ENCODE assay signal across 21 cellular contexts in the genomic region with DNA sequence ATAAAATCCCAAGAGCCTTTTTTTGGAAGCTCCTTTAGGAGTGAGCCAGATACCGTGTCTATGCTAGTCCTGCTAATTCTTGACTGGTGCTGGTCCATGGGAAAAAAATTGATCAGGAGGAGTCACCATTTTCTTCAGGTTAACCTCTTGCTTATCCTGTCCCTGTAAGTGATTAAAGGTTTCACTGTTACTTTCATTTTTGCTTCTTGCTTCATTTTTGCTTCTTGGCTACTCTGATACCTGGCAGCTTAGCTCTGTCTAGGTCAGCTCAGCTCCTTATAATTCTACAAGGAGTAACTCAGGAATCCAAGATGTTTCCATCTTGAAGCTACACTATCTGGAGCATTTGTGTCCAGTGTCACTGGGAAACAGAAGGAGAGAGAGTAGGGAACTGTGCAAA. TPM values are rescaled to one million over a fixed set of nuclear protein-coding genes. Genes with fewer than 3 reads are reported as not detected.
DNase-seq lines count a peak whose midpoint lies in the region; ATAC-seq and TF ChIP-seq lines count a peak whose summit lies in the region.
"Had no signal": no experiment of that assay in that cellular context is flagged by ENCODE, and none has a peak within 500 bp of the region (broad histone marks: within the 10 kb centered on the region; RNA-seq: fewer than 3 reads in every experiment).

No MANE protein-coding gene starts in this region.

- WGBS in prostate gland, result 90% methylated on average over 1 of the region's 1 CpG

- POLR2A ChIA-PET in activated CD4-positive, alpha-beta T cell treated with anti-CD3 and anti-CD28 coated beads for 36 hours (lab: Charles Lee), result no interaction called here

- no peaks in the 10 kb centered on the region for H3K27me3 Mint-ChIP-seq in activated CD4-positive, alpha-beta T cell treated with anti-CD3 and anti-CD28 coated beads for 36 hours
- H3K27me3 Mint-ChIP-seq: CD4-positive, alpha-beta memory T cell had no signal

- H3K36me3 Mint-ChIP-seq in activated CD4-positive, alpha-beta T cell treated with anti-CD3 and anti-CD28 coated beads for 36 hours (ENCODE audit: low read depth), result no peaks in the 10 kb centered on the region
- H3K36me3 Mint-ChIP-seq: CD4-positive, alpha-beta memory T cell; mesothelial cell of epicardium had no signal

- no peak for TF ChIP-seq CTCF in prostate gland (IDR thresholded peaks at IDR 0.05)

- H3K9me3 Mint-ChIP-seq in activated CD4-positive, alpha-beta T cell treated with anti-CD3 and anti-CD28 coated beads for 36 hours (ENCODE audit: low read depth), result no peaks in the 10 kb centered on the region

- no peak for DNase-seq in prostate gland (ENCODE audit: low spot score)
- no peak for DNase-seq in NCI-H2029 (lab: John Stamatoyannopoulos, UW)
- no peak for DNase-seq in AG08396 (ENCODE audit: low spot score)
- DNase-seq in activated CD4-positive, alpha-beta T cell treated with anti-CD3 and anti-CD28 coated beads for 36 hours, result no peak
- DNase-seq: ACHN; activated gamma-delta T cell treated with Interleukin-2 at 50 U/mL for 16 hours; CD4-positive, alpha-beta memory T cell; NCI-H2029 treated with DMSO at 0.1 percent for 48 hours; NCI-H526 treated with DMSO at 0.1 percent for 48 hours; stimulated activated CD4-positive, alpha-beta T cell treated with anti-CD3 and anti-CD28 coated beads, Interleukin-2, amount 100 ng/mL, for 48 hours had no signal

- H3K4me1 Mint-ChIP-seq in activated CD4-positive, alpha-beta T cell treated with anti-CD3 and anti-CD28 coated beads for 36 hours, result no peaks in the 10 kb centered on the region
- H3K4me1 Mint-ChIP-seq: CD4-positive, alpha-beta memory T cell had no signal

- CTCF ChIA-PET in activated CD4-positive, alpha-beta T cell treated with anti-CD3 and anti-CD28 coated beads for 36 hours (lab: Charles Lee), result no interaction called here

- TF ChIP-seq POLR2A in prostate gland (IDR thresholded peaks at IDR 0.05), result no peak

- no peaks in the 10 kb centered on the region for H3K9me3 ChIP-seq in prostate gland
- H3K9me3 ChIP-seq: neutrophil had no signal

- peak; percentile 81 for ATAC-seq in GM18517 (IDR thresholded peaks at IDR 0.05; ENCODE audit: unreplicated experiment)
- ATAC-seq in GM19468 (IDR thresholded peaks at IDR 0.05; ENCODE audit: extremely low read depth, unreplicated experiment), result peak; percentile 54
- peak; percentile 73 for ATAC-seq in HG02763 (IDR thresholded peaks at IDR 0.05; ENCODE audit: unreplicated experiment)
- ATAC-seq in HG03442 (IDR thresholded peaks at IDR 0.05; ENCODE audit: unreplicated experiment), result peak; percentile 61
- no peak for ATAC-seq in activated CD4-positive, alpha-beta T cell treated with anti-CD3 and anti-CD28 coated beads for 36 hours
- ATAC-seq: sciatic nerve had no signal

- no peak overlapping the region for H3K4me3 Mint-ChIP-seq in activated CD4-positive, alpha-beta T cell treated with anti-CD3 and anti-CD28 coated beads for 36 hours
- H3K4me3 Mint-ChIP-seq: CD4-positive, alpha-beta memory T cell; mesothelial cell of epicardium had no signal

- H3K27me3 ChIP-seq in prostate gland (replicated peaks; ENCODE audit: insufficient read depth), result no peaks in the 10 kb centered on the region
- H3K27me3 ChIP-seq: neutrophil had no signal

- no peak overlapping the region for H3K27ac Mint-ChIP-seq in activated CD4-positive, alpha-beta T cell treated with anti-CD3 and anti-CD28 coated beads for 36 hours
- H3K27ac Mint-ChIP-seq: CD4-positive, alpha-beta memory T cell; mesothelial cell of epicardium had no signal

- no peak overlapping the region for H3K27ac ChIP-seq in prostate gland
- H3K27ac ChIP-seq: coronary artery, neutrophil had no signal

- intact Hi-C loops in prostate gland (cut with DNase I), result no loop called here
- intact Hi-C loops in activated CD4-positive, alpha-beta T cell treated with anti-CD3 and anti-CD28 coated beads for 36 hours (cut with DNase I, micrococcal nuclease), result no loop called here

- H3K4me3 ChIP-seq in prostate gland, result no peak overlapping the region
- H3K4me3 ChIP-seq: coronary artery had no signal

- no peaks in the 10 kb centered on the region for H3K4me1 ChIP-seq in prostate gland (replicated peaks)

- no peaks in the 10 kb centered on the region for H3K36me3 ChIP-seq in prostate gland
- H3K36me3 ChIP-seq: neutrophil had no signal

RNA-seq across cellular contexts. Expression of a gene that starts 45.7 kb away (rescaled TPM):
- total RNA-seq in prostate gland, result not detected
- not detected for total RNA-seq in activated CD4-positive, alpha-beta T cell treated with anti-CD3 and anti-CD28 coated beads for 36 hours
- total RNA-seq: astrocyte; CD4-positive, alpha-beta memory T cell; Daoy; MCF 10A; mesothelial cell of epicardium; sciatic nerve had no signal
